12 cellular contexts compared by ENCODE assay signal in the genomic region with DNA sequence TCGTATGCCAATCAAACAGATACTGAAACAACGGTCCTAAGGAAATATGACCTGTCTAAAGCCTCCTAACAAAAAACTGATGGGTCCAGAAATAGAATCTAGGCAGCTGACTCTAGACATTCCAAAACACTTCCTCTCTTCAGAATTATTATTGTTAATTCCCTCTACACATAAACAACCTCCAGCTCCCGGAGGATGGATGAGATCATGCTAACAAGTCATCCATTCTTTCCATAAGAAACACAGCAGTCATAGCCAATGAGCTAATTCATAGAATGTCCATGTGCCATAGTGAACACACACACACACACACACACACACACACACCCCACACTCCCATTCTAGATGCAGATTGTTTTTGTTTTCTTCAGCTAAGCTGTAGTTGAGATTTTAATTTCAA. TPM values are rescaled to one million over a fixed set of nuclear protein-coding genes. Genes with fewer than 3 reads are reported as not detected.
DNase-seq lines count a peak whose midpoint lies in the region; ATAC-seq, FAIRE-seq and TF ChIP-seq lines count a peak whose summit lies in the region.
"Had no signal": no experiment of that assay in that cellular context is flagged by ENCODE, and none has a peak within 500 bp of the region (broad histone marks: within the 10 kb centered on the region; RNA-seq: fewer than 3 reads in every experiment).

No MANE protein-coding gene starts in this region.

- intact Hi-C loops in right lobe of liver (cut with DNase I), result no loop called here
- intact Hi-C loops in HepG2 (cut with micrococcal nuclease; ENCODE audit: unreplicated experiment), result no loop called here
- intact Hi-C loops in uterus (cut with DNase I; ENCODE audit: low total_unique reads), result no loop called here
- intact Hi-C loops in ovary (cut with DNase I), result no loop called here
- intact Hi-C loops in sigmoid colon (cut with DNase I), result no loop called here
- intact Hi-C loops in pancreas (cut with DNase I), result no loop called here

- no peak overlapping the region for H3K9ac ChIP-seq in HepG2 (ENCODE audit: insufficient read depth, low read depth, low read length)

- H3K4me1 ChIP-seq in right lobe of liver, result no peaks in the 10 kb centered on the region
- H3K4me1 ChIP-seq in HepG2 (ENCODE audit: insufficient read depth, low read length), result no peaks in the 10 kb centered on the region
- peaks cover 2 to 7% of the 10 kb centered on the region in 2 donors for H3K4me1 ChIP-seq in uterus
- peaks cover 4% of the 10 kb centered on the region for H3K4me1 ChIP-seq in ovary (ENCODE audit: insufficient read depth)
- H3K4me1 ChIP-seq in sigmoid colon, result peaks cover 0 to 24% (median 15%) of the 10 kb centered on the region in 4 donors
- peaks cover 0 to 3% (median 0%) of the 10 kb centered on the region in 3 donors for H3K4me1 ChIP-seq in pancreas

- no peak for TF ChIP-seq RAD21 in HepG2 (CRISPR knock-in tag; IDR thresholded peaks at IDR 0.05)

- TF ChIP-seq EP300 in HepG2 (IDR thresholded peaks at IDR 0.05; ENCODE audit: low read depth in 2 of 2, low read length in 2 of 2), result no peak
- TF ChIP-seq EP300 in HepG2 (CRISPR knock-in tag; IDR thresholded peaks at IDR 0.05; ENCODE audit: borderline replicate concordance), result no peak
- TF ChIP-seq EP300 in ovary (IDR thresholded peaks at IDR 0.05), result no peak
- TF ChIP-seq EP300 in sigmoid colon (IDR thresholded peaks at IDR 0.05), result no peak

- H2AFZ ChIP-seq in HepG2 (ENCODE audit: low read length), result no peak overlapping the region

- no TSS peak for BruUV-seq in HepG2 (replicated peaks; lab: Mats Ljungman, UMichigan)

- in situ Hi-C loops in HepG2 (cut with HindIII; ENCODE audit: extremely low pct_ligation_motif_present, low pct_unique_long_range_greater_than_20kb), result no loop called here

- ATAC-seq in right lobe of liver (peak in 3 of 4 donors; percentile 16 to 64 (median 44)), HepG2 (no peak), pancreas (no peak)

- no peak for TF ChIP-seq POLR2A in right lobe of liver (IDR thresholded peaks at IDR 0.05)
- TF ChIP-seq POLR2A in HepG2 (IDR thresholded peaks at IDR 0.05; ENCODE audit: insufficient read depth in 1 of 2, low read depth in 2 of 2, low read length in 2 of 2), result no peak
- no peak for TF ChIP-seq POLR2A in uterus (IDR thresholded peaks at IDR 0.05)
- TF ChIP-seq POLR2A in ovary (IDR thresholded peaks at IDR 0.05), result no peak
- TF ChIP-seq POLR2A in sigmoid colon (IDR thresholded peaks at IDR 0.05), result no peak

- POLR2A ChIA-PET in HepG2 (lab: Yijun Ruan, JAX), result no interaction called here

- H3K79me2 ChIP-seq in HepG2 (ENCODE audit: insufficient read depth, low read length), result no peaks in the 10 kb centered on the region

- no peak overlapping the region for H3K4me2 ChIP-seq in HepG2 (ENCODE audit: low read depth, low read length)

- CTCF ChIA-PET in HepG2 (lab: Yijun Ruan, JAX; ENCODE audit: low intra/inter-chr PET ratio, low total read pairs), result no interaction called here

- H3K4me3 ChIP-seq in right lobe of liver (no peak overlapping the region), HepG2 (replicated peaks in 1 of 3; ENCODE audit: insufficient read depth in 1 of 3, low read depth in 2 of 3, low read length in 3 of 3) (no peak overlapping the region), choroid plexus epithelial cell (ENCODE audit: low read depth, low read length) (no peak overlapping the region), uterus (no peak overlapping the region), ovary (no peak overlapping the region), sigmoid colon (no peak overlapping the region), pancreas (no peak overlapping the region)

- H3K36me3 ChIP-seq in right lobe of liver, result no peaks in the 10 kb centered on the region
- no peaks in the 10 kb centered on the region for H3K36me3 ChIP-seq in HepG2 (replicated peaks in 1 of 2; ENCODE audit: control insufficient read depth in 1 of 2, insufficient read depth in 2 of 2, low read length in 2 of 2)
- no peaks in the 10 kb centered on the region for H3K36me3 ChIP-seq in uterus
- no peaks in the 10 kb centered on the region for H3K36me3 ChIP-seq in ovary
- no peaks in the 10 kb centered on the region for H3K36me3 ChIP-seq in sigmoid colon
- no peaks in the 10 kb centered on the region for H3K36me3 ChIP-seq in pancreas

- DNase-seq in right lobe of liver (no peak), HepG2 (ENCODE audit: low spot score) (no peak), choroid plexus epithelial cell (ENCODE audit: low read depth) (peak; percentile 89), kidney glomerular epithelial cell (lab: John Stamatoyannopoulos, UW) (peak; percentile 73), uterus (no peak), ovary (no peak), sigmoid colon (no peak), pancreas (no peak)
- DNase-seq: central memory CD4-positive, alpha-beta T cell; NCI-H1930; stimulated activated CD4-positive, alpha-beta T cell treated with anti-CD3 and anti-CD28 coated beads, Interleukin-2, amount 100 ng/mL, for 24 hours had no signal

- H3K27me3 ChIP-seq in right lobe of liver, result no peaks in the 10 kb centered on the region
- H3K27me3 ChIP-seq in HepG2 (ENCODE audit: control insufficient read depth in 1 of 2, insufficient read depth in 2 of 2, low read length in 2 of 2), result no peaks in the 10 kb centered on the region
- no peaks in the 10 kb centered on the region for H3K27me3 ChIP-seq in uterus
- no peaks in the 10 kb centered on the region for H3K27me3 ChIP-seq in ovary
- H3K27me3 ChIP-seq in sigmoid colon, result no peaks in the 10 kb centered on the region
- H3K27me3 ChIP-seq in pancreas, result no peaks in the 10 kb centered on the region

- H3K27ac ChIP-seq in right lobe of liver, result no peak overlapping the region
- H3K27ac ChIP-seq in HepG2 (ENCODE audit: extremely low read length, insufficient read depth, low read length), result no peak overlapping the region
- H3K27ac ChIP-seq in uterus, result peak overlapping the region; percentile 64 to 79
- H3K27ac ChIP-seq in ovary, result peak overlapping the region in 1 of 2 donors; percentile 13
- H3K27ac ChIP-seq in sigmoid colon, result peak overlapping the region in 1 of 4 donors; percentile 42
- no peak overlapping the region for H3K27ac ChIP-seq in pancreas

- 45% methylated on average over 3 of the region's 3 CpGs for WGBS in right lobe of liver (ENCODE audit: insufficient coverage, low coverage, low lambda C conversion rate, missing lambda C conversion rate)
- WGBS in HepG2 (ENCODE audit: low lambda C conversion rate), result 17% methylated on average over 3 of the region's 3 CpGs
- WGBS in ovary, 3 donors, result 14 to 27% (median 25%) methylated on average over 3 of the region's 3 CpGs
- WGBS in sigmoid colon, 2 donors, result 74 to 75% methylated on average over 3 of the region's 3 CpGs
- 77 to 84% methylated on average over 3 of the region's 3 CpGs for WGBS in pancreas, 2 donors

- FAIRE-seq in HepG2 (lab: Jason Lieb, UNC) (no peak), pancreas (lab: Jason Lieb, UNC) (no peak)
- FAIRE-seq: G401.6 had no signal

- no peak for TF ChIP-seq CTCF in right lobe of liver (IDR thresholded peaks at IDR 0.05)
- no peak for TF ChIP-seq CTCF in HepG2 (CRISPR knock-in tag; IDR thresholded peaks at IDR 0.05)
- no peak for TF ChIP-seq CTCF in choroid plexus epithelial cell (conservative IDR thresholded peaks at IDR 0.05; ENCODE audit: low read depth, low read length)
- no peak for TF ChIP-seq CTCF in uterus (IDR thresholded peaks at IDR 0.05)
- TF ChIP-seq CTCF in ovary (IDR thresholded peaks at IDR 0.05), result no peak
- no peak for TF ChIP-seq CTCF in sigmoid colon (IDR thresholded peaks at IDR 0.05)
- TF ChIP-seq CTCF in pancreas (IDR thresholded peaks at IDR 0.05), result no peak

- H4K20me1 ChIP-seq in HepG2 (ENCODE audit: insufficient read depth, low read length), result no peaks in the 10 kb centered on the region

- H3K9me3 ChIP-seq in right lobe of liver (no peaks in the 10 kb centered on the region), HepG2 (ENCODE audit: low read length) (peaks cover 71% of the 10 kb centered on the region), uterus (peaks cover 0 to 10% of the 10 kb centered on the region in 2 donors), ovary (no peaks in the 10 kb centered on the region), sigmoid colon (peaks cover 0 to 2% (median under 1%) of the 10 kb centered on the region in 4 donors), pancreas (no peaks in the 10 kb centered on the region)

TF ChIP-seq in HepG2, 621 proteins besides CTCF, POLR2A, EP300 and RAD21 (continues in another document):
- no peak for TF ChIP-seq ZNF432 (CRISPR knock-in tag; IDR thresholded peaks at IDR 0.05; ENCODE audit: borderline replicate concordance)
- no peak for TF ChIP-seq NCOA5 (CRISPR knock-in tag; IDR thresholded peaks at IDR 0.05)

RNA-seq across cellular contexts. Expression of a gene that starts 44.3 kb away (rescaled TPM):
- total RNA-seq in right lobe of liver, result not detected
- not detected in 2 replicates for total RNA-seq in HepG2 (2016; rRNA removed; fragmentation: Illumina TruSeq; extraction: Trizol)
- not detected in 2 replicates for total RNA-seq in HepG2 (2016; cell fraction: cytosol; rRNA removed; fragmentation: Illumina TruSeq; extraction: Trizol; ENCODE audit: low read depth)
- not detected in 2 replicates for total RNA-seq in HepG2 (2016; cell fraction: insoluble cytoplasmic fraction; rRNA removed; fragmentation: Illumina TruSeq; extraction: Trizol)
- not detected in 2 replicates for total RNA-seq in HepG2 (2016; cell fraction: membrane; rRNA removed; fragmentation: Illumina TruSeq; extraction: Trizol)
- not detected in 2 replicates for total RNA-seq in HepG2 (2016; cell fraction: nucleus; rRNA removed; fragmentation: Illumina TruSeq; extraction: Trizol)
- polyA plus RNA-seq in HepG2 (2011; rRNA removed), result not detected in 2 replicates
- polyA plus RNA-seq in HepG2 (2011; cell fraction: cytosol; rRNA removed), result not detected in 2 replicates
- not detected in 2 replicates for polyA plus RNA-seq in HepG2 (2011; cell fraction: nucleus; rRNA removed)
- not detected in 2 replicates for polyA plus RNA-seq in HepG2 (2012)
- not detected in 2 replicates for polyA plus RNA-seq in HepG2 (2016; cell fraction: cytosol; fragmentation: Illumina TruSeq; extraction: Trizol; ENCODE audit: low read depth)
- not detected in 2 replicates for polyA plus RNA-seq in HepG2 (2016; cell fraction: insoluble cytoplasmic fraction; fragmentation: Illumina TruSeq; extraction: Trizol; ENCODE audit: low read depth)
- not detected in 2 replicates for polyA plus RNA-seq in HepG2 (2016; cell fraction: membrane; fragmentation: Illumina TruSeq; extraction: Trizol; ENCODE audit: low read depth)
- not detected in 2 replicates for polyA plus RNA-seq in HepG2 (2016; cell fraction: nucleus; fragmentation: Illumina TruSeq; extraction: Trizol; ENCODE audit: insufficient read depth, low read depth)
- polyA minus RNA-seq in HepG2 (2011; rRNA and poly(A)+ RNA removed; ENCODE audit: low replicate concordance), result not detected in 2 replicates
- polyA minus RNA-seq in HepG2 (2011; cell fraction: cytosol; rRNA and poly(A)+ RNA removed), result not detected in 2 replicates
- not detected in 2 replicates for polyA minus RNA-seq in HepG2 (2011; cell fraction: nucleus; rRNA and poly(A)+ RNA removed)
- total RNA-seq in uterus, result not detected
- not detected for total RNA-seq in ovary
- under 1 TPM in 1 of 2 donors, not detected in 1; 0.10 TPM for polyA plus RNA-seq in ovary
- total RNA-seq in sigmoid colon, result not detected
- polyA plus RNA-seq in sigmoid colon, result not detected
- total RNA-seq in pancreas, result not detected
- not detected for polyA plus RNA-seq in pancreas

Comparison
In these comparisons a context has a peak if more than half of its experiments do, and no peak if none do; other contexts are left out.
1. ATAC-seq: peak in right lobe of liver (3 of 4); none in HepG2 (single experiment) and pancreas (0 of 4).
2. DNase-seq: peak in choroid plexus epithelial cell (single experiment) and kidney glomerular epithelial cell (single experiment); none in right lobe of liver (0 of 3), HepG2 (single experiment), uterus (0 of 2), ovary (0 of 5), sigmoid colon (single experiment) and pancreas (0 of 6).
3. H3K27ac ChIP-seq: peak in uterus (2 of 2); none in right lobe of liver (0 of 3), HepG2 (single experiment) and pancreas (0 of 4).